In genomic region chr11:47357985-47358730, GRCh38 we compare ENCODE assay signal across 2 cellular contexts.
A peak's percentile ranks its signal among the peaks of the same experiment; 100 is the strongest.
TF ChIP-seq lines count a peak whose summit lies in the region.

No MANE protein-coding gene starts in this region.

TF ChIP-seq in HEK293, 187 proteins besides CTCF, POLR2A, EP300 and RAD21:
- TF ChIP-seq ZNF677 (tag by site-specific recombination; IDR thresholded peaks at IDR 0.05), result no peak
- peak; percentile 70 for TF ChIP-seq ZFHX2 (tag by site-specific recombination; conservative IDR thresholded peaks at IDR 0.05)
- TF ChIP-seq ZNF266 (tag by site-specific recombination; IDR thresholded peaks at IDR 0.05; ENCODE audit: low read depth), result no peak
- TF ChIP-seq ZNF366 (tag by site-specific recombination; conservative IDR thresholded peaks at IDR 0.05), result no peak
- peak; percentile 64 for TF ChIP-seq KLF9 (tag by site-specific recombination; IDR thresholded peaks at IDR 0.05; ENCODE audit: low read depth)
- no peak for TF ChIP-seq GLI2 (tag by site-specific recombination; IDR thresholded peaks at IDR 0.05; ENCODE audit: borderline replicate concordance, low read depth)
- TF ChIP-seq EGR2 (tag by site-specific recombination; IDR thresholded peaks at IDR 0.05; ENCODE audit: low read depth), result 0 out of 2 replicates have a peak, but pooled peaks have one; percentile 42
- TF ChIP-seq, protein P1, sequence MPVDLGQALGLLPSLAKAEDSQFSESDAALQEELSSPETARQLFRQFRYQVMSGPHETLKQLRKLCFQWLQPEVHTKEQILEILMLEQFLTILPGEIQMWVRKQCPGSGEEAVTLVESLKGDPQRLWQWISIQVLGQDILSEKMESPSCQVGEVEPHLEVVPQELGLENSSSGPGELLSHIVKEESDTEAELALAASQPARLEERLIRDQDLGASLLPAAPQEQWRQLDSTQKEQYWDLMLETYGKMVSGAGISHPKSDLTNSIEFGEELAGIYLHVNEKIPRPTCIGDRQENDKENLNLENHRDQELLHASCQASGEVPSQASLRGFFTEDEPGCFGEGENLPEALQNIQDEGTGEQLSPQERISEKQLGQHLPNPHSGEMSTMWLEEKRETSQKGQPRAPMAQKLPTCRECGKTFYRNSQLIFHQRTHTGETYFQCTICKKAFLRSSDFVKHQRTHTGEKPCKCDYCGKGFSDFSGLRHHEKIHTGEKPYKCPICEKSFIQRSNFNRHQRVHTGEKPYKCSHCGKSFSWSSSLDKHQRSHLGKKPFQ (tag by site-specific recombination; IDR thresholded peaks at IDR 0.05), result peak; percentile 93
- TF ChIP-seq ZBTB7A (tag by site-specific recombination; IDR thresholded peaks at IDR 0.05; ENCODE audit: low read depth), result no peak

TF ChIP-seq in GM12878, 131 proteins besides CTCF, POLR2A, EP300 and RAD21:
- TF ChIP-seq TARDBP (IDR thresholded peaks at IDR 0.05; ENCODE audit: borderline replicate concordance), result peak; percentile 69
- peak; percentile 44 for TF ChIP-seq BCL3 (IDR thresholded peaks at IDR 0.05; ENCODE audit: borderline replicate concordance, insufficient read depth, low read depth, low read length, poor library complexity, severe bottlenecking)
- TF ChIP-seq RELA (IDR thresholded peaks at IDR 0.05; ENCODE audit: borderline replicate concordance, partially characterized antibody), result no peak
